ENCODE assay signal across 20 cellular contexts in the genomic region with DNA sequence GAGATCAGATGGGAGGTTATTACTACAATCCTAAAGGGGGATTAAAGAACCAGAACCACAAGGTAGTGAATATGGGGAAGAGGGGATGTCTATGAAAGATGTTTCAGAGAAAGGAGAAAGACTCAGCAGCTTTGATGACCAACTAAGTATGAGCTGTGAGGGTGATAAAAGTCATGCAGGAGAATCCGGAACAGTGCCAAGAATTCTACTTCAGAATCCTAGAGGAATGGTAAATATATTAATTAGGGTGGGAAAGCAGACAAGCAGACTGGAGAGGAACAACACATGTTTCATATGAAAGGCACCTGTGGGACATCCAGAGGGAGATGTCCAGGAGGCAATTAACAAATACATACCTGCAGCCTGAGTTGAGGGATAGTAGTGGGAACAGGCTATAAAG.
DNase-seq lines count a peak whose midpoint lies in the region; ATAC-seq, FAIRE-seq and TF ChIP-seq lines count a peak whose summit lies in the region.
"Had no signal": no experiment of that assay in that cellular context is flagged by ENCODE, and none has a peak within 500 bp of the region (broad histone marks: within the 10 kb centered on the region; RNA-seq: fewer than 3 reads in every experiment).

No MANE protein-coding gene starts in this region.

- CTCF ChIA-PET in SK-N-SH (lab: Yijun Ruan, JAX) (no interaction called here), A549 (lab: Yijun Ruan, JAX) (interaction anchor here (0.9 to 2.4 kb wide), 5 partner anchors 14 to 533 kb away, joined by 3 to 7 read pairs (median 5); no protein-coding TSS in a partner anchor), H1 (lab: Charles Lee; ENCODE audit: partially characterized antibody) (interaction anchor here (0.8 kb wide), 1 partner anchor 19 kb away, joined by 3 read pairs; no protein-coding TSS in a partner anchor)

- no peak overlapping the region for H3K4me2 ChIP-seq in SK-N-SH
- H3K4me2 ChIP-seq in A549: peak overlapping the region; percentile 26; the same call in 2 of the 3 replicates
- no peak overlapping the region for H3K4me2 ChIP-seq in H1 (ENCODE audit: insufficient read depth in 1 of 2, low read depth in 2 of 2, low read length in 2 of 2)
- H3K4me2 ChIP-seq: hepatocyte had no signal

- H3K4me1 ChIP-seq in SK-N-SH (ENCODE audit: control insufficient read depth in 1 of 2, insufficient read depth in 2 of 2, low read depth in 1 of 2, low read length in 1 of 2) (peaks cover 0 to 22% of the 10 kb centered on the region in 2 experiments; a peak in 2 of 4 replicates), A549 (peaks cover 70% of the 10 kb centered on the region), RWPE2 (ENCODE audit: insufficient read depth, poor library complexity, severe bottlenecking) (peaks cover 31% of the 10 kb centered on the region), H1 (replicated peaks in 1 of 4; ENCODE audit: control insufficient read depth in 3 of 4, insufficient read depth in 4 of 4, low read length in 3 of 4) (no peaks in the 10 kb centered on the region; a peak in 1 of 7 replicates)

- POLR2A ChIA-PET in SK-N-SH (lab: Yijun Ruan, JAX) (no interaction called here), A549 (lab: Yijun Ruan, JAX) (interaction anchor here (1.4 kb wide), 1 partner anchor 533 kb away, joined by 4 read pairs; no protein-coding TSS in a partner anchor), H1 (lab: Charles Lee; ENCODE audit: partially characterized antibody) (interaction anchor here (1.0 to 2.6 kb wide), 5 partner anchors 9 to 16 kb away, joined by 3 to 12 read pairs (median 4); no protein-coding TSS in a partner anchor)

- TF ChIP-seq EP300 in SK-N-SH (IDR thresholded peaks at IDR 0.05; ENCODE audit: borderline replicate concordance in 1 of 2, low read depth in 1 of 2, low read length in 1 of 2) (no peak), A549 (IDR thresholded peaks at IDR 0.05) (no peak), H1 (IDR thresholded peaks at IDR 0.05; ENCODE audit: borderline replicate concordance in 1 of 2, low read depth in 2 of 2, low read length in 2 of 2) (no peak)

- H4K20me1 ChIP-seq in SK-N-SH (ENCODE audit: insufficient read depth) (no peaks in the 10 kb centered on the region), H1 (replicated peaks in 1 of 2; ENCODE audit: control insufficient read depth in 1 of 2, insufficient read depth in 2 of 2, low read length in 2 of 2) (peaks cover 0 to 9% of the 10 kb centered on the region in 2 experiments)
- H4K20me1 ChIP-seq: BLaER1 treated with 17β-estradiol and CSF1 and Interleukin-3, amounts not matched to agents 10 nM and 100 nM had no signal

- H3K4me3 ChIP-seq in SK-N-SH (ENCODE audit: low read depth in 2 of 2, low read length in 1 of 2) (no peak overlapping the region), A549 (no peak overlapping the region), RWPE2 (ENCODE audit: severe bottlenecking) (no peak overlapping the region), H1 (ENCODE audit: extremely low read depth in 1 of 4, insufficient read depth in 2 of 4, low read depth in 3 of 4, low read length in 4 of 4) (no peak overlapping the region)
- H3K4me3 ChIP-seq: BLaER1 treated with 17β-estradiol and CSF1 and Interleukin-3, amounts not matched to agents 10 nM and 100 nM; hepatocyte; lung had no signal

- no peak overlapping the region for H2BK12ac ChIP-seq in H1 (ENCODE audit: low read depth, low read length)

- ATAC-seq in SK-N-SH treated with all-trans-retinoic acid at 6 μM for 48 hours (peak; percentile 25), A549 (no peak), RWPE2 (ENCODE audit: low read depth) (no peak), HG03095 (IDR thresholded peaks at IDR 0.05; ENCODE audit: unreplicated experiment) (no peak), GM18867 (IDR thresholded peaks at IDR 0.05; ENCODE audit: unreplicated experiment) (no peak)

- H3K18ac ChIP-seq in H1 (ENCODE audit: extremely low read depth, low read length): no peak overlapping the region

- DNase-seq in SK-N-SH (no peak), A549 (ENCODE audit: low read depth in 1 of 2, low spot score in 1 of 2) (no peak), RWPE2 (ENCODE audit: low spot score) (no peak), H1 (ENCODE audit: low read depth in 1 of 2, low spot score in 2 of 2) (no peak), 8988T (no peak)
- DNase-seq: activated CD4-positive, CD25-positive, alpha-beta regulatory T cell; aorta; endodermal cell; islet precursor cell; NCI-H1417 treated with DMSO at 0.1 percent for 48 hours; SIG-M5; stimulated activated CD4-positive, alpha-beta T cell treated with anti-CD3 and anti-CD28 coated beads, Interleukin-4, amount 100 ng/mL, for 1 hour had no signal

- H3K23me2 ChIP-seq in H1 (ENCODE audit: low read depth, low read length): no peaks in the 10 kb centered on the region

- H4K8ac ChIP-seq in H1 (ENCODE audit: extremely low read depth, insufficient read depth, low read length): no peak overlapping the region

- peaks cover 12% of the 10 kb centered on the region for H3F3A ChIP-seq in SK-N-SH (replicated peaks; ENCODE audit: insufficient read depth)

- no peak overlapping the region for H4K5ac ChIP-seq in H1 (ENCODE audit: insufficient read length, low read depth, low read length)

- no peak overlapping the region for H3K14ac ChIP-seq in H1 (ENCODE audit: insufficient read length)

- H3K79me1 ChIP-seq in H1 (ENCODE audit: low read depth, low read length): no peaks in the 10 kb centered on the region

- TF ChIP-seq RAD21 in SK-N-SH (IDR thresholded peaks at IDR 0.05; ENCODE audit: low read length) (no peak), A549 (conservative IDR thresholded peaks at IDR 0.05 in 1 of 2, IDR thresholded peaks at IDR 0.05 in 1 of 2) (no peak), H1 (IDR thresholded peaks at IDR 0.05 in 1 of 2, conservative IDR thresholded peaks at IDR 0.05 in 1 of 2; ENCODE audit: low read depth in 2 of 2, low read length in 2 of 2) (no peak)

- TF ChIP-seq POLR2A in A549 (IDR thresholded peaks at IDR 0.05; ENCODE audit: low read length) (no peak), H1 (IDR thresholded peaks at IDR 0.05; ENCODE audit: control extremely low read depth in 1 of 2, low read depth in 2 of 2, low read length in 2 of 2) (no peak)

- H3K56ac ChIP-seq in H1 (replicated peaks; ENCODE audit: insufficient read length, low read depth, low read length): no peak overlapping the region

- H2BK15ac ChIP-seq in H1 (ENCODE audit: low read length): no peak overlapping the region

- no peak overlapping the region for H2AK5ac ChIP-seq in H1 (ENCODE audit: low read depth, low read length)

- no peak overlapping the region for H2BK5ac ChIP-seq in H1 (ENCODE audit: low read depth, low read length)

- H2AFZ ChIP-seq in SK-N-SH (ENCODE audit: low read depth) (no peak overlapping the region), H1 (ENCODE audit: low read length) (no peak overlapping the region)
- H2AFZ ChIP-seq: hepatocyte had no signal

- no peak overlapping the region for H3K9ac ChIP-seq in SK-N-SH
- no peak overlapping the region for H3K9ac ChIP-seq in H1 (replicated peaks in 1 of 4; ENCODE audit: extremely low read depth in 1 of 4, low read depth in 3 of 4, low read length in 3 of 4)
- H3K9ac ChIP-seq: BLaER1 treated with 17β-estradiol and CSF1 and Interleukin-3, amounts not matched to agents 10 nM and 100 nM had no signal

- H3K27me3 ChIP-seq in SK-N-SH (ENCODE audit: insufficient read depth) (no peaks in the 10 kb centered on the region; the same call in 1 of the 2 replicates), RWPE2 (ENCODE audit: insufficient read depth, poor library complexity, severe bottlenecking) (no peaks in the 10 kb centered on the region), H1 (replicated peaks in 1 of 4; ENCODE audit: control insufficient read depth in 3 of 4, extremely low read depth in 1 of 4, insufficient read depth in 3 of 4, low read length in 3 of 4) (no peaks in the 10 kb centered on the region)
- H3K27me3 ChIP-seq: BLaER1 treated with 17β-estradiol and CSF1 and Interleukin-3, amounts not matched to agents 10 nM and 100 nM; hepatocyte had no signal

- H3K4ac ChIP-seq in H1 (replicated peaks; ENCODE audit: insufficient read length, low read depth, low read length): no peak overlapping the region

- no peak overlapping the region for H2BK20ac ChIP-seq in H1 (ENCODE audit: low read length)

- H3K9me2 ChIP-seq in SK-N-SH: no peaks in the 10 kb centered on the region

- no peaks in the 10 kb centered on the region for H3K9me3 ChIP-seq in SK-N-SH
- H3K9me3 ChIP-seq in A549: no peaks in the 10 kb centered on the region
- no peaks in the 10 kb centered on the region for H3K9me3 ChIP-seq in RWPE2 (ENCODE audit: severe bottlenecking)
- no peaks in the 10 kb centered on the region for H3K9me3 ChIP-seq in H1 (ENCODE audit: insufficient read depth in 2 of 2, low read depth in 1 of 2, low read length in 1 of 2)
- H3K9me3 ChIP-seq: BLaER1 treated with 17β-estradiol and CSF1 and Interleukin-3, amounts not matched to agents 10 nM and 100 nM had no signal

- FAIRE-seq in A549 (lab: Jason Lieb, UNC): no peak
- peak; percentile 55 for FAIRE-seq in H1 (lab: Jason Lieb, UNC)
- FAIRE-seq: GM12892 had no signal

- H3K36me3 ChIP-seq in SK-N-SH (replicated peaks in 1 of 2; ENCODE audit: control insufficient read depth in 1 of 2, insufficient read depth in 2 of 2, low read length in 1 of 2): peaks cover 0 to 32% of the 10 kb centered on the region in 2 experiments
- H3K36me3 ChIP-seq in RWPE2 (ENCODE audit: low read depth): peaks cover 88% of the 10 kb centered on the region
- H3K36me3 ChIP-seq in H1 (ENCODE audit: control insufficient read depth in 2 of 4, insufficient read depth in 4 of 4, low read length in 3 of 4): peaks cover 8 to 75% (median 30%) of the 10 kb centered on the region in 4 experiments
- H3K36me3 ChIP-seq: BLaER1 treated with 17β-estradiol and CSF1 and Interleukin-3, amounts not matched to agents 10 nM and 100 nM had no signal

- no peak overlapping the region for H4K91ac ChIP-seq in H1 (replicated peaks; ENCODE audit: insufficient read length, low read length)

- H3K79me2 ChIP-seq in SK-N-SH (ENCODE audit: insufficient read depth) (peaks cover 94% of the 10 kb centered on the region), H1 (ENCODE audit: control insufficient read depth in 1 of 2, insufficient read depth in 2 of 2, low read length in 2 of 2) (peaks cover 4 to 95% of the 10 kb centered on the region in 2 experiments; a peak in 2 of 4 replicates)

- 8% methylated on average over 1 of the region's 1 CpG for WGBS in SK-N-SH (ENCODE audit: low lambda C conversion rate)
- WGBS in A549 (ENCODE audit: missing lambda C conversion rate): 42% methylated on average over 1 of the region's 1 CpG
- WGBS in H1 (ENCODE audit: extremely low coverage in 1 of 2, insufficient coverage in 1 of 2, insufficient read length in 1 of 2, insufficient replicate concordance in 2 of 2, low coverage in 1 of 2, low lambda C conversion rate in 2 of 2, missing lambda C conversion rate in 1 of 2), 2 experiments: 100% methylated on average over 1 of the region's 1 CpG; no CpG with 5 or more reads in 1 of the 2 experiments

- no peak for TF ChIP-seq CTCF in SK-N-SH (IDR thresholded peaks at IDR 0.05)
- TF ChIP-seq CTCF in A549 (IDR thresholded peaks at IDR 0.05): no peak
- TF ChIP-seq CTCF in RWPE2 (IDR thresholded peaks at IDR 0.05; ENCODE audit: poor library complexity, severe bottlenecking): no peak
- no peak for TF ChIP-seq CTCF in H1 (IDR thresholded peaks at IDR 0.05; ENCODE audit: control extremely low read depth in 1 of 3, insufficient read depth in 1 of 3, low read depth in 1 of 3, low read length in 3 of 3)

- H2BK120ac ChIP-seq in H1 (replicated peaks; ENCODE audit: low read depth, low read length): no peak overlapping the region

- H3K27ac ChIP-seq in SK-N-SH (ENCODE audit: low read depth in 2 of 2, low read length in 1 of 2): peak overlapping the region in 1 of 2 experiments; percentile 42; a peak in 3 of 4 replicates
- H3K27ac ChIP-seq in A549: peak overlapping the region in 1 of 2 experiments; percentile 41; a peak in 3 of 6 replicates
- H3K27ac ChIP-seq in RWPE2 (ENCODE audit: poor library complexity, severe bottlenecking): peak overlapping the region; percentile 29
- H3K27ac ChIP-seq in H1 (ENCODE audit: low read depth, low read length): no peak overlapping the region
- H3K27ac ChIP-seq: 22Rv1; BLaER1 treated with 17β-estradiol and CSF1 and Interleukin-3, amounts not matched to agents 10 nM and 100 nM; hepatocyte had no signal

- no peak overlapping the region for H3K23ac ChIP-seq in H1 (ENCODE audit: insufficient read length)
